ENCODE assay signal across 15 cellular contexts in the genomic region with DNA sequence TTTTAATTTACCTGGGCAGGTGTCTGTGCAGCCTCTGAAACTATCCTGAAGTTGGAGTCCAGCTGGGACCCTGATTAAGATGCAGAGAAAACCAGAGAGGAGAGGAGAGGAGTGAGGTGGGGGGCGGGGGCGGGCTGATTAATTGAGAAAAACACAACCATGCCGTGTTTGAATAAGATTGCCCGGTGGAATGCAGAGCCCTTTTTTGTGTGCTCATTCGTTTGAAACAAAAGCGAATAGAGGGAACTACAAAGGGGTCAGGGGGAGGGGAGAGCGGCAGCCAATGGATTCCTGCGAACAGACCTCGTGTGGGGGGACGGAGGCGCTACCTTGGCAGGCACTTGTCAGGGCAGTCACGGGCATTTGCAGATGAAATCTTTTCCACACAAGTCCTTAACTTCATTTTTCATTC.
DNase-seq lines count a peak whose midpoint lies in the region; ATAC-seq and TF ChIP-seq lines count a peak whose summit lies in the region.
"Had no signal": no experiment of that assay in that cellular context is flagged by ENCODE, and none has a peak within 500 bp of the region (broad histone marks: within the 10 kb centered on the region; RNA-seq: fewer than 3 reads in every experiment).

No MANE protein-coding gene starts in this region.

- DNase-seq in GM23338 (ENCODE audit: low spot score) (peak; percentile 94), anterior cingulate cortex (lab: John Stamatoyannopoulos, UW) (peak in 40 of 58 donors; percentile 5 to 83 (median 44)), retinal pigment epithelial cell (ENCODE audit: low read depth) (no peak), HK-2 (ENCODE audit: unreplicated experiment) (no peak), mesenchymal stem cell (no peak)
- DNase-seq: activated CD8-positive, alpha-beta T cell treated with anti-CD3 and anti-CD28 coated beads for 36 hours; CD4-positive, alpha-beta memory T cell; heart right ventricle; HFFc6; NCI-H69 had no signal

- H2BK15ac ChIP-seq in mesenchymal stem cell (ENCODE audit: low read depth, poor library complexity, severe bottlenecking): no peak overlapping the region

- peaks cover 4% of the 10 kb centered on the region; the same call in 1 of the 2 replicates for H3K9me2 ChIP-seq in GM23338 (ENCODE audit: insufficient read depth)

- H2AK5ac ChIP-seq in mesenchymal stem cell (ENCODE audit: low read length, severe bottlenecking): no peak overlapping the region

- no peak overlapping the region for H3K4ac ChIP-seq in mesenchymal stem cell (ENCODE audit: low read depth in 1 of 2, low read length in 2 of 2)

- peak overlapping the region; percentile 42 for H3K4me3 Mint-ChIP-seq in GM23338
- H3K4me3 Mint-ChIP-seq: activated CD8-positive, alpha-beta T cell treated with anti-CD3 and anti-CD28 coated beads for 36 hours; CD4-positive, alpha-beta memory T cell; HFFc6; stimulated activated naive CD8-positive, alpha-beta T cell treated with anti-CD3 and anti-CD28 coated beads, Interleukin-15, Interleukin-2, amounts not matched to agents 100 ng/mL and 50 ng/mL, for 24 hours had no signal

- H3K36me3 ChIP-seq in GM23338 (ENCODE audit: insufficient read depth) (no peaks in the 10 kb centered on the region), iPS-20b (ENCODE audit: insufficient read depth, low read depth, low read length) (no peaks in the 10 kb centered on the region), mesenchymal stem cell (ENCODE audit: control insufficient read depth in 1 of 2, insufficient read depth in 2 of 2, low read depth in 1 of 2, low read length in 2 of 2) (no peaks in the 10 kb centered on the region)
- H3K36me3 ChIP-seq: cardiac muscle cell, heart right ventricle had no signal

- 46% methylated on average over 12 of the region's 12 CpGs for WGBS in mesenchymal stem cell

- no peak overlapping the region for H3K23ac ChIP-seq in mesenchymal stem cell (ENCODE audit: low read length in 2 of 2)

- ATAC-seq in GM23338 (peak; percentile 91), HG02852 (IDR thresholded peaks at IDR 0.05; ENCODE audit: unreplicated experiment) (no peak)
- ATAC-seq: activated CD8-positive, alpha-beta T cell treated with anti-CD3 and anti-CD28 coated beads for 36 hours; heart right ventricle had no signal

- H3K4me3 ChIP-seq in GM23338 (peak overlapping the region; percentile 31), iPS-20b (ENCODE audit: low read length) (peak overlapping the region; percentile 46), retinal pigment epithelial cell (ENCODE audit: low read length) (peak overlapping the region; percentile 3), mesenchymal stem cell (ENCODE audit: insufficient read depth in 1 of 2, low read depth in 1 of 2, low read length in 2 of 2) (no peak overlapping the region)
- H3K4me3 ChIP-seq: cardiac muscle cell, heart right ventricle had no signal

- H3K9me3 ChIP-seq in iPS-20b (ENCODE audit: insufficient read depth, low read depth, low read length): no peaks in the 10 kb centered on the region
- H3K9me3 ChIP-seq in mesenchymal stem cell (ENCODE audit: control insufficient read depth, low read length): no peaks in the 10 kb centered on the region

- H3F3A ChIP-seq in GM23338 (replicated peaks; ENCODE audit: low read depth): no peaks in the 10 kb centered on the region; the same call in 1 of the 2 replicates

- H3K27ac ChIP-seq in GM23338 (ENCODE audit: low read depth) (peak overlapping the region; percentile 99), iPS-20b (ENCODE audit: low read length) (peak overlapping the region; percentile 94), mesenchymal stem cell (ENCODE audit: low read length, poor library complexity, severe bottlenecking) (no peak overlapping the region)
- H3K27ac ChIP-seq: cardiac muscle cell, epithelial cell of prostate, heart right ventricle had no signal

- H3K27ac Mint-ChIP-seq in GM23338: peak overlapping the region; percentile 97
- H3K27ac Mint-ChIP-seq: activated CD8-positive, alpha-beta T cell treated with anti-CD3 and anti-CD28 coated beads for 36 hours; CD4-positive, alpha-beta memory T cell; HFFc6; stimulated activated naive CD8-positive, alpha-beta T cell treated with anti-CD3 and anti-CD28 coated beads, Interleukin-15, Interleukin-2, amounts not matched to agents 100 ng/mL and 50 ng/mL, for 24 hours had no signal

- H2AFZ ChIP-seq in GM23338 (no peak overlapping the region), mesenchymal stem cell (ENCODE audit: low read depth, low read length) (no peak overlapping the region)

- no peaks in the 10 kb centered on the region for H4K20me1 ChIP-seq in GM23338 (replicated peaks; ENCODE audit: insufficient read depth)

- no peak overlapping the region for H2BK5ac ChIP-seq in mesenchymal stem cell (ENCODE audit: low read depth, low read length, poor library complexity, severe bottlenecking)

- H3K14ac ChIP-seq in mesenchymal stem cell (ENCODE audit: low read length in 2 of 2): no peak overlapping the region

- no peak overlapping the region for H4K8ac ChIP-seq in mesenchymal stem cell (ENCODE audit: low read length)

- peaks cover 15% of the 10 kb centered on the region for H3K27me3 Mint-ChIP-seq in GM23338 (ENCODE audit: insufficient read depth, low read depth, poor library complexity)

- no peak overlapping the region for H4K91ac ChIP-seq in mesenchymal stem cell (ENCODE audit: low read length)

- peaks cover 15% of the 10 kb centered on the region; the same call in 2 of the 3 replicates for H3K9me3 Mint-ChIP-seq in GM23338
- H3K9me3 Mint-ChIP-seq: HFFc6 had no signal

- H3K4me1 ChIP-seq in GM23338 (ENCODE audit: insufficient read depth) (peaks cover 31% of the 10 kb centered on the region), iPS-20b (ENCODE audit: insufficient read depth, low read length) (peaks cover 35% of the 10 kb centered on the region), mesenchymal stem cell (ENCODE audit: control insufficient read depth, insufficient read depth, low read depth, low read length) (peaks cover 9% of the 10 kb centered on the region)
- H3K4me1 ChIP-seq: heart right ventricle had no signal

- peak overlapping the region; percentile 69 for H3K4me2 ChIP-seq in GM23338
- H3K4me2 ChIP-seq in mesenchymal stem cell (ENCODE audit: low read length, poor library complexity, severe bottlenecking): no peak overlapping the region

- no peak overlapping the region for H3K18ac ChIP-seq in mesenchymal stem cell (ENCODE audit: low read depth in 1 of 2, low read length in 2 of 2)

- H3K79me2 ChIP-seq in GM23338 (replicated peaks; ENCODE audit: insufficient read depth): no peaks in the 10 kb centered on the region

- peaks cover 38% of the 10 kb centered on the region for H3K79me1 ChIP-seq in mesenchymal stem cell (replicated peaks; ENCODE audit: low read length, poor library complexity, severe bottlenecking)

- peak overlapping the region; percentile 77; the same call in 1 of the 2 replicates for H3K9ac ChIP-seq in iPS-20b (ENCODE audit: low read depth, low read length)
- H3K9ac ChIP-seq in mesenchymal stem cell (ENCODE audit: low read length): no peak overlapping the region

- no peak overlapping the region for H2BK120ac ChIP-seq in mesenchymal stem cell (ENCODE audit: low read depth, low read length)

- H2BK12ac ChIP-seq in mesenchymal stem cell (ENCODE audit: low read length in 2 of 2): no peak overlapping the region

- H3K27me3 ChIP-seq in GM23338 (ENCODE audit: insufficient read depth): no peaks in the 10 kb centered on the region
- H3K27me3 ChIP-seq in iPS-20b (ENCODE audit: insufficient read depth, low read length): no peaks in the 10 kb centered on the region; the same call in 1 of the 2 replicates
- H3K27me3 ChIP-seq in mesenchymal stem cell (ENCODE audit: control insufficient read depth in 1 of 2, insufficient read depth in 1 of 2, low read length in 2 of 2): peaks cover 0 to 20% of the 10 kb centered on the region in 2 experiments
- H3K27me3 ChIP-seq: cardiac muscle cell had no signal

- TF ChIP-seq CTCF in GM23338 (conservative IDR thresholded peaks at IDR 0.05; ENCODE audit: low read depth in 2 of 2) (no peak), retinal pigment epithelial cell (conservative IDR thresholded peaks at IDR 0.05; ENCODE audit: low read depth, low read length) (no peak)

- H3K4me1 Mint-ChIP-seq in GM23338: peaks cover 47% of the 10 kb centered on the region
- H3K4me1 Mint-ChIP-seq: CD4-positive, alpha-beta memory T cell had no signal

- peaks cover 6% of the 10 kb centered on the region; the same call in 2 of the 3 replicates for H3K36me3 Mint-ChIP-seq in GM23338 (ENCODE audit: low read depth)
- H3K36me3 Mint-ChIP-seq: CD4-positive, alpha-beta memory T cell had no signal

TF ChIP-seq in GM23338, 12 proteins besides CTCF, POLR2A, EP300 and RAD21 (continues in another document):
- TF ChIP-seq REST (IDR thresholded peaks at IDR 0.05; ENCODE audit: unreplicated experiment): no peak
- peak; percentile 38; the same call in 1 of the 2 replicates for TF ChIP-seq NANOG (IDR thresholded peaks at IDR 0.05; ENCODE audit: borderline replicate concordance)
- TF ChIP-seq EZH2phosphoT487 (IDR thresholded peaks at IDR 0.05; ENCODE audit: unreplicated experiment): no peak

Comparison
In these comparisons a context has a peak if more than half of its experiments do, and no peak if none do; other contexts are left out.
1. DNase-seq: peak in GM23338 (single experiment) and anterior cingulate cortex (40 of 58); none in retinal pigment epithelial cell (single experiment), HK-2 (single experiment) and mesenchymal stem cell (single experiment).
2. H3K4me3 ChIP-seq: peak in GM23338 (single experiment), iPS-20b (single experiment) and retinal pigment epithelial cell (single experiment); none in mesenchymal stem cell (0 of 2).